ENCODE assay signal across 28 cellular contexts in genomic region chr20:51445591-51445990, GRCh38.
DNase-seq lines count a peak whose midpoint lies in the region; ATAC-seq, FAIRE-seq and TF ChIP-seq lines count a peak whose summit lies in the region.
"Had no signal": no experiment of that assay in that cellular context is flagged by ENCODE, and none has a peak within 500 bp of the region (broad histone marks: within the 10 kb centered on the region; RNA-seq: fewer than 3 reads in every experiment).

No MANE protein-coding gene starts in this region.

- 66 to 73% methylated on average over 8 of the region's 8 CpGs for WGBS in thyroid gland, 2 donors

- peak overlapping the region; percentile 84 for H3K9ac ChIP-seq in astrocyte (ENCODE audit: low read length)

- CTCF ChIA-PET in CD8-positive, alpha-beta T cell (lab: Charles Lee) = no interaction called here

- no peak overlapping the region for H3K4me3 ChIP-seq in CD8-positive, alpha-beta T cell (ENCODE audit: low read depth, low read length)
- H3K4me3 ChIP-seq in astrocyte (ENCODE audit: insufficient read depth, low read depth, low read length) (no peak overlapping the region), thyroid gland (replicated peaks in 1 of 3) (no peak overlapping the region)
- H3K4me3 ChIP-seq: heart left ventricle, left ventricle myocardium inferior, MG63, mucosa of descending colon, tibial nerve had no signal

- no peaks in the 10 kb centered on the region for H3K27me3 ChIP-seq in CD8-positive, alpha-beta T cell (ENCODE audit: insufficient read depth, low read length)
- no peaks in the 10 kb centered on the region for H3K27me3 ChIP-seq in astrocyte (ENCODE audit: insufficient read depth, low read length)
- no peaks in the 10 kb centered on the region for H3K27me3 ChIP-seq in thyroid gland
- H3K27me3 ChIP-seq: BE2C, heart left ventricle, MG63, tibial nerve had no signal

- H3K36me3 Mint-ChIP-seq in activated CD4-positive, alpha-beta T cell treated with anti-CD3 and anti-CD28 coated beads, Interleukin-2, amount 10 ng/mL, durations not matched to agents 24 days and 14 days (ENCODE audit: low read depth) = peaks cover 60% of the 10 kb centered on the region
- peaks cover 82% of the 10 kb centered on the region for H3K36me3 Mint-ChIP-seq in CD8-positive, alpha-beta T cell
- H3K36me3 Mint-ChIP-seq in astrocyte (ENCODE audit: low read depth, unreplicated experiment) = peaks cover 2% of the 10 kb centered on the region
- H3K36me3 Mint-ChIP-seq in nephron (ENCODE audit: low read depth) = no peaks in the 10 kb centered on the region

- TF ChIP-seq CTCF in CD8-positive, alpha-beta T cell (IDR thresholded peaks at IDR 0.05) = no peak
- no peak for TF ChIP-seq CTCF in astrocyte (IDR thresholded peaks at IDR 0.05; ENCODE audit: insufficient read depth, low read depth, low read length)
- TF ChIP-seq CTCF in nephron (IDR thresholded peaks at IDR 0.05; ENCODE audit: unreplicated experiment in 3 of 3) = no peak
- no peak for TF ChIP-seq CTCF in thyroid gland (IDR thresholded peaks at IDR 0.05)

- no peak for TF ChIP-seq POLR2A in thyroid gland (IDR thresholded peaks at IDR 0.05)

- no peaks in the 10 kb centered on the region for H4K20me1 ChIP-seq in astrocyte (ENCODE audit: insufficient read depth, low read length)

- no peaks in the 10 kb centered on the region for H3K27me3 Mint-ChIP-seq in activated CD4-positive, alpha-beta T cell treated with anti-CD3 and anti-CD28 coated beads, Interleukin-2, amount 10 ng/mL, durations not matched to agents 24 days and 14 days
- no peaks in the 10 kb centered on the region for H3K27me3 Mint-ChIP-seq in CD8-positive, alpha-beta T cell (ENCODE audit: low read depth)
- H3K27me3 Mint-ChIP-seq in astrocyte (ENCODE audit: low read depth, unreplicated experiment) (no peaks in the 10 kb centered on the region), nephron (ENCODE audit: low read depth) (peaks cover 21% of the 10 kb centered on the region)
- H3K27me3 Mint-ChIP-seq: stimulated activated naive CD8-positive, alpha-beta T cell treated with anti-CD3 and anti-CD28 coated beads, Interleukin-15, Interleukin-2, amounts not matched to agents 100 ng/mL and 50 ng/mL, for 24 hours; T-cell had no signal

- ATAC-seq in CD8-positive, alpha-beta T cell = no peak
- ATAC-seq in HG03460 (IDR thresholded peaks at IDR 0.05; ENCODE audit: unreplicated experiment) (no peak), GM18870 (IDR thresholded peaks at IDR 0.05; ENCODE audit: unreplicated experiment) (no peak)
- ATAC-seq: heart left ventricle, mucosa of descending colon, T-cell had no signal

- no peak overlapping the region for H2AFZ ChIP-seq in astrocyte (ENCODE audit: low read depth, low read length)

- POLR2A ChIA-PET in CD8-positive, alpha-beta T cell (lab: Charles Lee) = no interaction called here

- H3K4me1 Mint-ChIP-seq in activated CD4-positive, alpha-beta T cell treated with anti-CD3 and anti-CD28 coated beads, Interleukin-2, amount 10 ng/mL, durations not matched to agents 24 days and 14 days = peaks cover 27% of the 10 kb centered on the region
- peaks cover 19% of the 10 kb centered on the region for H3K4me1 Mint-ChIP-seq in CD8-positive, alpha-beta T cell (ENCODE audit: low read depth)
- H3K4me1 Mint-ChIP-seq in astrocyte (ENCODE audit: low read depth, unreplicated experiment) = peaks cover 39% of the 10 kb centered on the region
- peaks cover 59% of the 10 kb centered on the region for H3K4me1 Mint-ChIP-seq in nephron

- FAIRE-seq in astrocyte (lab: Jason Lieb, UNC) = no peak
- FAIRE-seq: A204.1, D721Med had no signal

- peak overlapping the region; percentile 63 for H3K27ac Mint-ChIP-seq in activated CD4-positive, alpha-beta T cell treated with anti-CD3 and anti-CD28 coated beads, Interleukin-2, amount 10 ng/mL, durations not matched to agents 24 days and 14 days
- peak overlapping the region; percentile 30 for H3K27ac Mint-ChIP-seq in CD8-positive, alpha-beta T cell
- peak overlapping the region; percentile 66 for H3K27ac Mint-ChIP-seq in astrocyte (ENCODE audit: unreplicated experiment)
- peak overlapping the region; percentile 47 to 82 (median 60) for H3K27ac Mint-ChIP-seq in nephron

- peaks cover 10% of the 10 kb centered on the region for H3K36me3 ChIP-seq in CD8-positive, alpha-beta T cell (ENCODE audit: insufficient read depth, low read length)
- H3K36me3 ChIP-seq in astrocyte (ENCODE audit: insufficient read depth, low read length) (peaks cover 2% of the 10 kb centered on the region), thyroid gland (no peaks in the 10 kb centered on the region)
- H3K36me3 ChIP-seq: BE2C, heart left ventricle, left ventricle myocardium inferior, MG63, tibial nerve had no signal

- intact Hi-C loops in activated CD4-positive, alpha-beta T cell treated with anti-CD3 and anti-CD28 coated beads, Interleukin-2, amount 10 ng/mL, durations not matched to agents 24 days and 14 days (cut with micrococcal nuclease) = no loop called here
- intact Hi-C loops in CD8-positive, alpha-beta T cell (cut with DNase I, micrococcal nuclease) = no loop called here
- intact Hi-C loops in thyroid gland (cut with DNase I) = no loop called here

- no peaks in the 10 kb centered on the region for H3K79me2 ChIP-seq in astrocyte (ENCODE audit: insufficient read depth, low read length)

- no peaks in the 10 kb centered on the region for H3K9me3 Mint-ChIP-seq in activated CD4-positive, alpha-beta T cell treated with anti-CD3 and anti-CD28 coated beads, Interleukin-2, amount 10 ng/mL, durations not matched to agents 24 days and 14 days
- no peaks in the 10 kb centered on the region for H3K9me3 Mint-ChIP-seq in CD8-positive, alpha-beta T cell
- no peaks in the 10 kb centered on the region for H3K9me3 Mint-ChIP-seq in astrocyte (ENCODE audit: unreplicated experiment)
- H3K9me3 Mint-ChIP-seq in nephron = no peaks in the 10 kb centered on the region
- H3K9me3 Mint-ChIP-seq: HFFc6; stimulated activated naive CD8-positive, alpha-beta T cell treated with anti-CD3 and anti-CD28 coated beads, Interleukin-15, Interleukin-2, amounts not matched to agents 100 ng/mL and 50 ng/mL, for 24 hours; T-cell had no signal

- no peaks in the 10 kb centered on the region for H3K9me3 ChIP-seq in CD8-positive, alpha-beta T cell (ENCODE audit: low read length)
- H3K9me3 ChIP-seq in astrocyte (ENCODE audit: insufficient read depth, low read depth, low read length) (no peaks in the 10 kb centered on the region), thyroid gland (no peaks in the 10 kb centered on the region)
- H3K9me3 ChIP-seq: BE2C, heart left ventricle, left ventricle myocardium inferior, MG63, mucosa of descending colon, tibial nerve had no signal

- no peak overlapping the region for H3K27ac ChIP-seq in CD8-positive, alpha-beta T cell (ENCODE audit: low read depth, low read length)
- H3K27ac ChIP-seq in astrocyte (ENCODE audit: low read depth, low read length) (peak overlapping the region; percentile 94), thyroid gland (peak overlapping the region in 1 of 3 donors; percentile 51)
- H3K27ac ChIP-seq: heart left ventricle, left ventricle myocardium inferior had no signal

- H3K4me1 ChIP-seq in CD8-positive, alpha-beta T cell (ENCODE audit: insufficient read depth, low read length) = peaks cover 2% of the 10 kb centered on the region
- H3K4me1 ChIP-seq in astrocyte (ENCODE audit: insufficient read depth, low read length) (peaks cover 28% of the 10 kb centered on the region), thyroid gland (peaks cover 21 to 40% of the 10 kb centered on the region in 2 donors)

- no peak overlapping the region for H3K4me2 ChIP-seq in astrocyte (ENCODE audit: low read length)

- no peak for DNase-seq in activated CD4-positive, alpha-beta T cell treated with anti-CD3 and anti-CD28 coated beads, Interleukin-2, amount 10 ng/mL, durations not matched to agents 24 days and 14 days
- no peak for DNase-seq in activated CD4-positive, alpha-beta T cell treated with anti-CD3 and anti-CD28 coated beads, Interleukin-2, amount 50 U/mL, for 4 hours
- DNase-seq in CD8-positive, alpha-beta T cell = no peak
- DNase-seq in astrocyte (ENCODE audit: low read depth) = no peak
- DNase-seq in thyroid gland = no peak
- DNase-seq: activated naive CD4-positive, alpha-beta T cell treated with Interleukin-2 at 50 U/mL for 16 hours; activated T-cell treated with anti-CD3 and anti-CD28 coated beads, Interleukin-2, amount 50 U/mL, for 1 hour; BE2C; cerebellar nuclear complex; EL; HFFc6; left ventricle myocardium inferior; MG63; mucosa of descending colon; NCI-H1417 treated with DMSO at 0.1 percent for 48 hours; NCI-H446; OCI-M1; SIG-M5; stimulated activated CD4-positive, alpha-beta T cell treated with anti-CD3 and anti-CD28 coated beads, Interleukin-4, amount 100 ng/mL, for 24 hours; T-cell had no signal

- no peak overlapping the region for H3K4me3 Mint-ChIP-seq in activated CD4-positive, alpha-beta T cell treated with anti-CD3 and anti-CD28 coated beads, Interleukin-2, amount 10 ng/mL, durations not matched to agents 24 days and 14 days
- no peak overlapping the region for H3K4me3 Mint-ChIP-seq in CD8-positive, alpha-beta T cell
- H3K4me3 Mint-ChIP-seq in astrocyte (ENCODE audit: unreplicated experiment) = no peak overlapping the region
- H3K4me3 Mint-ChIP-seq in nephron = no peak overlapping the region
- H3K4me3 Mint-ChIP-seq: stimulated activated naive CD8-positive, alpha-beta T cell treated with anti-CD3 and anti-CD28 coated beads, Interleukin-15, Interleukin-2, amounts not matched to agents 100 ng/mL and 50 ng/mL, for 24 hours; T-cell had no signal
